ENCODE assay signal across 8 cellular contexts in the genomic region with DNA sequence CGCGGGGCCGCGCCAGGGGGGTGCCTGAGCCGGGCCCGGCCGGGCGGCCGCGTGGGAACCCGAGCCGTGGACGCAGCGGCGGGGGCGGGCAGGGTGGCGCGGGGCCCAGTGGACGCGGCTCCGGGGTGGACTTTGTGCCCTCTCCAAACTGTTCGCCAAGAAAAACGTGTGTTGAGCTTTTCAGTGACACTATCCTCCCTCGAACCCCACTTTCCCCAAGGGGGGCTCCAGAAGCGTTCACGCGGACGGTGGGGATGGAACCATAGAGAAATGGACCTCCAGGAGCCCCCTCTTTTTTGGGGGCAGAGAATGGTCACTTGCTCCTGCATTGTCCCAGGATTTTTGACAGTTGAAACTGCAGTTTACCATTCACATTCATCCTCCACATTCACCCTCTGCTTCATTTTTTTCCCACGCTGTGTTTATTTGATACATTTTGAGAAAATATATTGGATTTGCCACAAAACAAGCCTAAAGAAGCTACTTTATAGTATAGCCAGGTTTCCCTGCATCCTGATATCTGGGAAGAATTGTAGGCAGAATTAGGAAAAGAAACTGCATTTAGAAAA. TPM values are rescaled to one million over a fixed set of nuclear protein-coding genes. Genes with fewer than 3 reads are reported as not detected.
DNase-seq lines count a peak whose midpoint lies in the region; ATAC-seq, FAIRE-seq and TF ChIP-seq lines count a peak whose summit lies in the region.

No MANE protein-coding gene starts in this region.

- peak overlapping the region; percentile 98 for H3K27ac Mint-ChIP-seq in endothelial cell (ENCODE audit: unreplicated experiment)

- DNase-seq in endothelial cell (ENCODE audit: low spot score): no peak
- DNase-seq in pancreas: no peak
- DNase-seq in GM10266 (ENCODE audit: extremely low spot score): no peak
- no peak for DNase-seq in GM19238 (ENCODE audit: insufficient read length, low spot score)
- DNase-seq in NCI-H345 treated with DMSO at 0.1 percent for 48 hours (lab: John Stamatoyannopoulos, UW; ENCODE audit: unreplicated experiment): no peak

- peaks cover 23% of the 10 kb centered on the region for H3K4me1 Mint-ChIP-seq in endothelial cell (ENCODE audit: unreplicated experiment)

- no peaks in the 10 kb centered on the region for H3K9me3 ChIP-seq in ES-I3 (ENCODE audit: control insufficient read depth, insufficient read depth, low read length)
- H3K9me3 ChIP-seq in OCI-LY3 (ENCODE audit: insufficient read depth, low read length): no peaks in the 10 kb centered on the region
- no peaks in the 10 kb centered on the region for H3K9me3 ChIP-seq in pancreas

- WGBS in pancreas, 2 donors: 1% methylated on average over 28 to 29 of the region's 29 CpGs

- intact Hi-C loops in pancreas (cut with DNase I): no loop called here

- H4K20me1 ChIP-seq in OCI-LY3 (ENCODE audit: insufficient read depth, low read length): peaks cover 9% of the 10 kb centered on the region; the same call in 1 of the 2 replicates

- peaks cover 14% of the 10 kb centered on the region for H3K27me3 Mint-ChIP-seq in endothelial cell (ENCODE audit: unreplicated experiment)

- no peak for TF ChIP-seq CTCF in OCI-LY3 (IDR thresholded peaks at IDR 0.05; ENCODE audit: low read depth, low read length)
- no peak for TF ChIP-seq CTCF in endothelial cell (IDR thresholded peaks at IDR 0.05; ENCODE audit: unreplicated experiment)
- TF ChIP-seq CTCF in pancreas (IDR thresholded peaks at IDR 0.05): no peak
- TF ChIP-seq CTCF in GM10266 (IDR thresholded peaks at IDR 0.05; ENCODE audit: control insufficient read depth, insufficient read depth, low read depth, missing control alignments): no peak

- H3K27me3 ChIP-seq in OCI-LY3 (ENCODE audit: low read depth, low read length): no peaks in the 10 kb centered on the region
- H3K27me3 ChIP-seq in pancreas: no peaks in the 10 kb centered on the region

- H3K4me3 ChIP-seq in OCI-LY3 (ENCODE audit: low read length): peak overlapping the region; percentile 88
- peak overlapping the region; percentile 23 to 72 (median 64) for H3K4me3 ChIP-seq in pancreas

- peaks cover 7% of the 10 kb centered on the region; the same call in 1 of the 2 replicates for H3K4me1 ChIP-seq in ES-I3 (ENCODE audit: insufficient read depth, low read length)
- peaks cover 27% of the 10 kb centered on the region for H3K4me1 ChIP-seq in OCI-LY3 (ENCODE audit: low read length)
- peaks cover 7 to 32% (median 24%) of the 10 kb centered on the region in 3 donors for H3K4me1 ChIP-seq in pancreas

- no peak for ATAC-seq in pancreas
- no peak for ATAC-seq in GM19452 (IDR thresholded peaks at IDR 0.05; ENCODE audit: unreplicated experiment)

- FAIRE-seq in pancreas (lab: Jason Lieb, UNC): no peak

- H3K4me2 ChIP-seq in OCI-LY3 (ENCODE audit: low read length): peak overlapping the region; percentile 86

- H3K9me3 Mint-ChIP-seq in endothelial cell (ENCODE audit: unreplicated experiment): no peaks in the 10 kb centered on the region

- H3K79me2 ChIP-seq in OCI-LY3 (ENCODE audit: low read length): peaks cover 24% of the 10 kb centered on the region

- H3K36me3 Mint-ChIP-seq in endothelial cell (ENCODE audit: low read depth, unreplicated experiment): peaks cover 4% of the 10 kb centered on the region

- H3K27ac ChIP-seq in OCI-LY3 (ENCODE audit: low read length) (peak overlapping the region; percentile 45), pancreas (peak overlapping the region; percentile 79 to 98 (median 94))

- H3K9ac ChIP-seq in ES-I3 (ENCODE audit: low read depth, low read length): peak overlapping the region; percentile 74
- H3K9ac ChIP-seq in OCI-LY3 (ENCODE audit: low read length): peak overlapping the region; percentile 94

- peak overlapping the region; percentile 95 for H3K4me3 Mint-ChIP-seq in endothelial cell (ENCODE audit: unreplicated experiment)

- H2AFZ ChIP-seq in OCI-LY3 (ENCODE audit: low read depth, low read length): peak overlapping the region; percentile 53; the same call in 1 of the 2 replicates

- H3K36me3 ChIP-seq in ES-I3 (ENCODE audit: insufficient read depth, low read length) (no peaks in the 10 kb centered on the region), OCI-LY3 (replicated peaks; ENCODE audit: low read depth, low read length) (peaks cover 6% of the 10 kb centered on the region), pancreas (no peaks in the 10 kb centered on the region)

RNA-seq across cellular contexts. Expression of gene HIVEP1, which starts 2.8 kb away (rescaled TPM):
- 19.0 TPM for total RNA-seq in endothelial cell (ENCODE audit: unreplicated experiment)
- total RNA-seq in pancreas: 10 to 100 TPM in 3 of 6 donors, 1 to 10 TPM in 3; 8.2 to 17.7 (median 9.9) TPM
- polyA plus RNA-seq in pancreas: 1 to 10 TPM; 3.8 to 4.1 TPM
